8 cellular contexts compared by ENCODE assay signal in the genomic region with DNA sequence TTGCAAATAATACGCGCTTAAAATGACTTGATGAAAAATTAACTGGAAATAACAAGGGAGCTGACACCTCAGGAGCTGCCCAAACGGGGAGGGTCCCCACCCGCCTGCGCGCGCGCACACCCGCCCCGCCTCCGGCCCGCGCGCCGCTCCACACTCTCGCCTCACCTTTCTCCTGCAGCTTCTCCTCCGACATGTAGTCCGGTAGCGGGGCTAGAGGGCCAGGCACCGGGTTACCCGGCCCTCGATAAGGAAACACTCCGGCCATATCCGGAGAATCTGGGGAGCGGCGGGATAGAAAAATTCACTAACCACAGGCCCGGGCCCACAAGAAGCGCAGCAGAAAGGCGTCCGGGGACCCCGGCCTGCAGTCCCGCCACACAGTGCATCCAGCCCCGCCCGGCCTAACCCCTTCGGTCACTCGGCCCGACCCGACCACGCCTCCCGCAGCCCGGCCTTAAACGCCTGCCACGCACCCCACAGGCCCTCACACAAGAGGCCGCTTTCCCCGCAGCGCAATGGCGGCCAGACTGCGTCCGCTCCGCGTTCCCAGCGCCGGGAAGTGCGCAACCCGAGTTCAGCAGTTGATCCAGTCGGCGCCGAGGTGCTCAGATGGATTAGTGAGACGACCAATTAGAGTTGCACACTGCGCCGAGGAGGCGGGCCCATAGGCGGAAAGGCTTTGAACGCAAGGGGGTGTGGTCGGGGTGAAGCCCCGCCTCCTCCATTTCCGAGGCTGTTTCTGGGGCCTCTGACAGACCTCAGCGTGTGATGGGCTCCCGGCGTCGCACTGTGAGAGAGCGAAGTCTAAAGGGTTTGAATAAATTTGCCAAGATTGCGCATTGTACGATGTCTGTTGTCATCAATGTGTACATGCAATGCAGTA. TPM values are rescaled to one million over a fixed set of nuclear protein-coding genes. Genes with fewer than 3 reads are reported as not detected.
DNase-seq lines count a peak whose midpoint lies in the region; ATAC-seq and TF ChIP-seq lines count a peak whose summit lies in the region.

Gene PRPF8, minus strand, starts transcription at position 561 of the 883 bp plus-strand sequence. Its CDS starts 296 bp downstream, at position 265.

- ATAC-seq in HG02870 (IDR thresholded peaks at IDR 0.05; ENCODE audit: unreplicated experiment) (peak; percentile 95), left cardiac atrium (peak; percentile 100), upper lobe of right lung (peak; percentile 100)

- peaks cover 21% of the 10 kb centered on the region for H3K4me1 ChIP-seq in upper lobe of right lung

- no peaks in the 10 kb centered on the region for H3K9me3 ChIP-seq in upper lobe of right lung

- peak within 1 kb of the TSS; percentile 98 for H3K27ac ChIP-seq in upper lobe of right lung

- no peak for TF ChIP-seq CTCF in GM13976 (IDR thresholded peaks at IDR 0.05; ENCODE audit: borderline replicate concordance, control extremely low read depth, extremely low read depth, insufficient read depth, missing control alignments)
- TF ChIP-seq CTCF in upper lobe of right lung (IDR thresholded peaks at IDR 0.05), result no peak

- in situ Hi-C loops in GM13976 (cut with MboI; ENCODE audit: low sequenced_read_pairs, unreplicated experiment), result no loop called here

- H3K27me3 ChIP-seq in upper lobe of right lung, result no peaks in the 10 kb centered on the region

- peak within 1 kb of the TSS; percentile 96 for H3K4me3 ChIP-seq in upper lobe of right lung

- H3K36me3 ChIP-seq in upper lobe of right lung, result peaks cover 39% of the 10 kb centered on the region

- DNase-seq in GM13976 (ENCODE audit: low spot score), result peak; percentile 100
- DNase-seq in NCI-H146 treated with DMSO at 0.1 percent for 48 hours (lab: John Stamatoyannopoulos, UW; ENCODE audit: unreplicated experiment), result peak; percentile 96
- peak; percentile 95 for DNase-seq in amniotic epithelial cell (ENCODE audit: low read depth)
- DNase-seq in left cardiac atrium, result peak; percentile 98
- peak; percentile 99 for DNase-seq in posterior vena cava (ENCODE audit: low spot score)
- peak; percentile 98 for DNase-seq in upper lobe of right lung

- intact Hi-C loops in T-helper 1 cell treated with Interleukin-12 subunit alpha and Interleukin-12 subunit beta and Interleukin-4 antibody, amounts not matched to agents 30 ng/mL and 1 ng/mL, for 36 hours (cut with micrococcal nuclease), result loop anchor here (1.0 to 2.0 kb wide), 5 partner anchors 16 to 346 kb away; partner anchors contain the start of genes DPH1, RILP and SLC43A2
- intact Hi-C loops in left cardiac atrium (cut with DNase I) (no loop called here), posterior vena cava (cut with DNase I) (no loop called here), upper lobe of right lung (cut with DNase I) (no loop called here)

RNA-seq across cellular contexts. Expression of gene PRPF8, which starts in this region (rescaled TPM):
- 375 and 386 TPM in 2 replicates for total RNA-seq in T-helper 1 cell treated with Interleukin-12 subunit alpha and Interleukin-12 subunit beta and Interleukin-4 antibody, amounts not matched to agents 30 ng/mL and 1 ng/mL, for 36 hours
- total RNA-seq in left cardiac atrium, result 100 to 1,000 TPM; 136 to 181 TPM
- 100 to 1,000 TPM; 173 to 190 TPM for total RNA-seq in posterior vena cava
- total RNA-seq in upper lobe of right lung, result 263 TPM

Comparison
In these comparisons a context has a peak if more than half of its experiments do, and no peak if none do; other contexts are left out.
1. Peak in every context shown above with its lines: DNase-seq, ATAC-seq, H3K4me3 ChIP-seq and H3K27ac ChIP-seq.